Comparison of ENCODE assay signal across 13 cellular contexts in the genomic region with DNA sequence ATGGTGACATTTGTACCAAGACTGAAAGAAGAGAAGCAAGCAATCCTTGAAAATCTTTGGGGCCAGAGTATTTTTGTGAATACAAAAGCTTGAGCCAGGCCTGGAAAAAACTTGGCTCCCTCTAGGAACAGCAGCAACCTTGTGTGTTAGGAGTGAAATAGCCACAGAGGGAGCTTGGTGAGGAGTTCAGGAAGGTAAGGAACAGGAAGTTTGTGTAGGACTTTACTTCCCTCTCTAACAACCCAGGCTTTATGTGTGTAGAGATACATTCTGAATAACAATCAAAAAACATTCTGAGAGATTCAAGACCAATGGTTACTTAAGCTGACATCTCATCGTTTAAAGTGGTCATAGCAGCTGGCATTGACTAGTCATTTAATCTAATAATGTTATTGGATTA.
DNase-seq lines count a peak whose midpoint lies in the region; ATAC-seq and TF ChIP-seq lines count a peak whose summit lies in the region.
"Had no signal": no experiment of that assay in that cellular context is flagged by ENCODE, and none has a peak within 500 bp of the region (broad histone marks: within the 10 kb centered on the region; RNA-seq: fewer than 3 reads in every experiment).

No MANE protein-coding gene starts in this region.

- peaks cover 10% of the 10 kb centered on the region for H3K4me1 ChIP-seq in KMS-11 (ENCODE audit: low read depth, poor library complexity, severe bottlenecking)

- no peak for ATAC-seq in HG02763 (IDR thresholded peaks at IDR 0.05; ENCODE audit: unreplicated experiment)

- no peak overlapping the region for H3K4me3 ChIP-seq in KMS-11 (IDR thresholded peaks at IDR 0.05; ENCODE audit: insufficient read depth, low read depth, low read length)

- H3K27me3 ChIP-seq in KMS-11 (ENCODE audit: insufficient read depth, low read depth): no peaks in the 10 kb centered on the region

- no peaks in the 10 kb centered on the region for H4K20me1 ChIP-seq in KMS-11 (ENCODE audit: insufficient read depth)

- TF ChIP-seq CTCF in KMS-11 (conservative IDR thresholded peaks at IDR 0.05; ENCODE audit: low read depth, low read length): no peak

- 0 out of 2 replicates have a peak overlapping the region, but pooled peaks have one; percentile 1 for H2AFZ ChIP-seq in KMS-11 (ENCODE audit: low read depth)

- in situ Hi-C loops in ACHN (cut with HindIII; ENCODE audit: low pct_ligation_motif_present, low pct_unique_long_range_greater_than_20kb, low sequenced_read_pairs): no loop called here

- DNase-seq in ACHN (peak; percentile 17), amniotic epithelial cell (ENCODE audit: low read depth) (peak; percentile 11), inferior parietal cortex (ENCODE audit: extremely low spot score) (peak; percentile 23), RPMI8226 (no peak), OCI-M2 (lab: John Stamatoyannopoulos, UW; ENCODE audit: unreplicated experiment) (no peak)
- no peak for DNase-seq in central memory CD4-positive, alpha-beta T cell
- DNase-seq: activated CD4-positive, CD25-positive, alpha-beta regulatory T cell treated with anti-CD3 and anti-CD28 coated beads, Interleukin-2, amount 50 U/mL, for 72 hours; activated naive CD4-positive, alpha-beta T cell treated with anti-CD3 and anti-CD28 coated beads, Interleukin-2, amount 50 U/mL, for 16 hours; effector CD8-positive, alpha-beta T cell; NCI-H1436 treated with DMSO at 0.1 percent for 48 hours had no signal

- no peak overlapping the region for H3K27ac ChIP-seq in KMS-11
- H3K27ac ChIP-seq: HL-60 had no signal

- no peak overlapping the region for H3K4me2 ChIP-seq in KMS-11

- H3K9ac ChIP-seq in KMS-11: no peak overlapping the region

- no peaks in the 10 kb centered on the region for H3K79me2 ChIP-seq in KMS-11 (ENCODE audit: insufficient read depth, low read depth)

- H3K36me3 ChIP-seq in KMS-11 (ENCODE audit: insufficient read depth): no peaks in the 10 kb centered on the region

Comparison
In these comparisons a context has a peak if more than half of its experiments do, and no peak if none do; other contexts are left out.
1. DNase-seq: peak in ACHN (single experiment), amniotic epithelial cell (single experiment) and inferior parietal cortex (single experiment); none in RPMI8226 (single experiment), OCI-M2 (single experiment) and central memory CD4-positive, alpha-beta T cell (single experiment).